ENCODE assay signal across 9 cellular contexts in the genomic region with DNA sequence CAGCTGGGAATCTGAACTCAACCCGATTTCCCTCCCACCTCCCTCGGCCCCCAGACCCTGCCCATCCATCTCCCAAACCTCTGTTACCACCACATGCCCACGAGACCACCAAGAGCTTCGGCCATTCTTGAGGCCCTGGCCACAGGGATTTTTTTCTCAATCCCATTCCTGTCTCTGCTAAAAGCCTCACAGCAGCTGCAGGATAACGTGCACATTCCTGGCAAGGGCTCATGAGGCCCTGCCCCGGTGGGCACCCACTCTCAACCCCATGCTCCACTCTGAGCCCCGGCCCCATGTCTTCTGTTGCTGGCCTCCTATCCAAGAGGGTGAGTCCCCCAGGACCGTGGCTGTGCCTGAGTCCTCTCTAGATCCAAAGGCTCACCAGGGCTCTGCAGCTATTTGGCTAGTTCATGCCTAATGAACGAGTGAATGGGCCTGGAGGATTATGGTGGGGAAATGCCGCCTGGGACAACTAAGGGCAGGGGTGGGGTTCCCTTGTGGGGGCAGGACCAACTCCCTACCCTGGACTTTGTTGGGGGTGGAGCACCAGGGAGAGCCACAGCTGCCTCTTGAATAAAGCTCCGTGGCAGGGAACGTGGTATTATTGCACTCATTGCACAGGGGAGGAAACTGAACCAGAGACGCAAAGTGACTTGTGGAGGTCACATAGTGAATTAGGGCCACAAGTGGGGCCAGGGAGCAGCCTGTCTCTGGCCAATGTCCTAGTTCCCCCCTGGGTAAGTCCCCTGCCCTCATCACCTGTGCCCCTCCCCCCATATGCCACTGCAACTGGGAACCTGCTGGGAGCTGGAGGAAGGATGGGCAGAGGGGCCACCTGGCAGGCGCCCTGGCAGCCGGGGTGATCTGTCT.
DNase-seq lines count a peak whose midpoint lies in the region; ATAC-seq and TF ChIP-seq lines count a peak whose summit lies in the region.
"Had no signal": no experiment of that assay in that cellular context is flagged by ENCODE, and none has a peak within 500 bp of the region (broad histone marks: within the 10 kb centered on the region; RNA-seq: fewer than 3 reads in every experiment).

No MANE protein-coding gene starts in this region.

- TF ChIP-seq EP300 in upper lobe of left lung (IDR thresholded peaks at IDR 0.05) = no peak

- ATAC-seq in heart right ventricle (peak in 1 of 8 donors; percentile 1), left cardiac atrium (no peak), upper lobe of left lung (ENCODE audit: low FRiP score in 2 of 2) (no peak), body of pancreas (no peak)

- H3K9me3 ChIP-seq in heart right ventricle (peaks cover 0 to 4% (median 0%) of the 10 kb centered on the region in 11 donors), upper lobe of left lung (no peaks in the 10 kb centered on the region), body of pancreas (no peaks in the 10 kb centered on the region)
- H3K9me3 ChIP-seq: neutrophil had no signal

- no peak for TF ChIP-seq CTCF in heart right ventricle (IDR thresholded peaks at IDR 0.05)
- TF ChIP-seq CTCF in VCaP (conservative IDR thresholded peaks at IDR 0.05) = no peak
- TF ChIP-seq CTCF in upper lobe of left lung (IDR thresholded peaks at IDR 0.05) = no peak
- TF ChIP-seq CTCF in body of pancreas (IDR thresholded peaks at IDR 0.05) = no peak

- H3K36me3 ChIP-seq in heart right ventricle (peaks cover 0 to 6% (median 0%) of the 10 kb centered on the region in 9 donors), upper lobe of left lung (peaks cover 0 to 7% (median under 1%) of the 10 kb centered on the region in 4 donors), body of pancreas (replicated peaks in 1 of 2; ENCODE audit: insufficient read depth in 1 of 2, low read depth in 2 of 2) (no peaks in the 10 kb centered on the region)

- peaks cover 28 to 63% (median 45%) of the 10 kb centered on the region in 9 donors for H3K4me1 ChIP-seq in heart right ventricle
- H3K4me1 ChIP-seq in upper lobe of left lung = peaks cover 50 to 72% (median 63%) of the 10 kb centered on the region in 4 donors
- H3K4me1 ChIP-seq in body of pancreas = peaks cover 52% of the 10 kb centered on the region

- intact Hi-C loops in heart right ventricle (cut with DNase I) (loop anchor here in 2 of 10 donors (2.0 to 10.0 kb wide), 2 partner anchors 61 to 69 kb away; no protein-coding TSS in a partner anchor), left cardiac atrium (cut with DNase I) (no loop called here), body of pancreas (cut with DNase I) (no loop called here)

- DNase-seq in heart right ventricle (no peak), left cardiac atrium (no peak), mesenteric fat pad (ENCODE audit: low spot score) (peak; percentile 74), upper lobe of left lung (no peak), body of pancreas (no peak), AML-193 (lab: John Stamatoyannopoulos, UW) (no peak), NCI-H2107 treated with DMSO at 0.1 percent for 48 hours (lab: John Stamatoyannopoulos, UW; ENCODE audit: unreplicated experiment) (no peak)

- TF ChIP-seq POLR2A in upper lobe of left lung (IDR thresholded peaks at IDR 0.05) = no peak
- TF ChIP-seq POLR2A in body of pancreas (IDR thresholded peaks at IDR 0.05) = no peak

- WGBS in heart right ventricle, 2 donors = 71 to 76% methylated on average over 13 to 14 of the region's 15 CpGs
- 78 to 82% methylated on average over 13 to 14 of the region's 15 CpGs for WGBS in upper lobe of left lung, 2 donors
- 67 to 74% methylated on average over 15 of the region's 15 CpGs for WGBS in body of pancreas, 2 donors

- H3K27ac ChIP-seq in heart right ventricle (peak overlapping the region in 8 of 10 donors; percentile 10 to 78 (median 50)), VCaP (0 out of 2 replicates have a peak overlapping the region, but pooled peaks have one; percentile 11), upper lobe of left lung (peak overlapping the region; percentile 44 to 83 (median 74)), body of pancreas (peak overlapping the region in 1 of 4 donors; percentile 35)

- H3K27me3 ChIP-seq in heart right ventricle (peaks cover 0 to 31% (median 21%) of the 10 kb centered on the region in 7 donors), upper lobe of left lung (no peaks in the 10 kb centered on the region), body of pancreas (peaks cover 0 to 10% of the 10 kb centered on the region in 2 donors)

- H3K4me3 ChIP-seq in heart right ventricle (peak overlapping the region in 1 of 10 donors; percentile 47), upper lobe of left lung (peak overlapping the region in 1 of 4 donors; percentile 81), body of pancreas (no peak overlapping the region)
